23 cellular contexts compared by ENCODE assay signal in the genomic region with DNA sequence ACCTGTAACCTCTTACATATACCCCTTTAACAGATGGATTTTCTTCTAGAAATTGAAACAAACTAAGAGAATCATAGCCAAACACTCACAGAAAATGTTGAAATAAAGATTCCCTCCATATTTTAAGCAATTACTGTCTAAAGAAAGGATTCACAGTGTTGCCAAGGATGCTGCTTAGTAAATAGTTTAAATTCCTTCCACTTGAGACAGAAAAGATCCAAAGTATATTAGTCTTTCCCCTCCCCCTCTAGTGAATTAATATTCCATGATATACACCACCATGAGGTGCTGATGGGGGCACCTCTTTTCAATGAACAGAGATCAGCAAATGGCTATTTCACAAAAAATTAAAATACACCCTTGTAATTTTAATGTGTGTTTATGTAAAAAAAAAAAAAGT.
DNase-seq lines count a peak whose midpoint lies in the region; ATAC-seq and TF ChIP-seq lines count a peak whose summit lies in the region.
"Had no signal": no experiment of that assay in that cellular context is flagged by ENCODE, and none has a peak within 500 bp of the region (broad histone marks: within the 10 kb centered on the region; RNA-seq: fewer than 3 reads in every experiment).

No MANE protein-coding gene starts in this region.

- TF ChIP-seq CTCF in IMR-90 (conservative IDR thresholded peaks at IDR 0.05; ENCODE audit: low read depth, low read length) (peak; percentile 32), endodermal cell (conservative IDR thresholded peaks at IDR 0.05) (peak; percentile 47), neural cell (IDR thresholded peaks at IDR 0.05; ENCODE audit: poor library complexity, severe bottlenecking) (no peak)
- no peak for TF ChIP-seq CTCF in activated CD8-positive, alpha-beta T cell treated with anti-CD3 and anti-CD28 coated beads for 36 hours (IDR thresholded peaks at IDR 0.05)

- H3K9me2 ChIP-seq in neural cell (ENCODE audit: insufficient read depth, low read length): no peaks in the 10 kb centered on the region

- TF ChIP-seq POLR2A in IMR-90 (IDR thresholded peaks at IDR 0.05; ENCODE audit: low read depth, low read length): no peak

- H3K79me2 ChIP-seq in neural cell (replicated peaks; ENCODE audit: insufficient read depth, low read length): no peaks in the 10 kb centered on the region

- no peak overlapping the region for H4K8ac ChIP-seq in IMR-90 (ENCODE audit: low read depth in 2 of 2, low read length in 2 of 2)

- H2AFZ ChIP-seq in IMR-90 (replicated peaks; ENCODE audit: low read length, poor library complexity) (no peak overlapping the region), neural cell (ENCODE audit: low read depth, low read length) (no peak overlapping the region)

- no peak overlapping the region for H3K4ac ChIP-seq in IMR-90 (ENCODE audit: low read depth, low read length)

- H3K79me1 ChIP-seq in IMR-90 (ENCODE audit: low read depth in 1 of 2, low read length in 2 of 2): 0 out of 4 replicates have a peak, but pooled peaks cover 0 to 4% of the 10 kb centered on the region in 2 experiments

- H4K91ac ChIP-seq in IMR-90 (ENCODE audit: insufficient read depth, low read depth, low read length): no peak overlapping the region

- no peak overlapping the region for H3K4me3 Mint-ChIP-seq in endodermal cell
- no peak overlapping the region for H3K4me3 Mint-ChIP-seq in activated CD8-positive, alpha-beta T cell treated with anti-CD3 and anti-CD28 coated beads for 36 hours
- H3K4me3 Mint-ChIP-seq: activated naive CD8-positive, alpha-beta T cell; CD8-positive, alpha-beta T cell; T-helper 17 cell had no signal

- no peak overlapping the region for H2AK9ac ChIP-seq in IMR-90 (replicated peaks; ENCODE audit: low read depth, low read length, poor library complexity)

- H3K56ac ChIP-seq in IMR-90 (ENCODE audit: extremely low read depth, insufficient read depth, low read length): no peak overlapping the region

- H2BK5ac ChIP-seq in IMR-90 (ENCODE audit: low read depth, low read length, poor library complexity, severe bottlenecking): peak overlapping the region; percentile 27

- no peak overlapping the region for H3K4me2 ChIP-seq in IMR-90 (ENCODE audit: low read depth, low read length)
- H3K4me2 ChIP-seq in neural cell (ENCODE audit: low read length): peak overlapping the region; percentile 26

- no peak for TF ChIP-seq EP300 in neural cell (conservative IDR thresholded peaks at IDR 0.05; ENCODE audit: poor library complexity, severe bottlenecking)

- H4K20me1 ChIP-seq in IMR-90 (ENCODE audit: insufficient read depth, low read length): no peaks in the 10 kb centered on the region
- H4K20me1 ChIP-seq in neural cell (ENCODE audit: insufficient read depth): no peaks in the 10 kb centered on the region

- BruUV-seq in IMR-90 (replicated peaks; lab: Mats Ljungman, UMichigan): no TSS peak

- in situ Hi-C loops in IMR-90 (cut with MboI; ENCODE audit: low sequenced_read_pairs): no loop called here

- H3K27ac ChIP-seq in IMR-90 (ENCODE audit: insufficient read depth, low read length) (no peak overlapping the region), endodermal cell (ENCODE audit: low read depth, low read length) (peak overlapping the region; percentile 73), neural cell (ENCODE audit: low read length) (no peak overlapping the region)
- H3K27ac ChIP-seq: brain microvascular endothelial cell, gastroesophageal sphincter, uterus had no signal

- no peaks in the 10 kb centered on the region for H3F3A ChIP-seq in neural cell (ENCODE audit: insufficient read depth, low read length, poor library complexity, severe bottlenecking)

- no peaks in the 10 kb centered on the region for H3K36me3 Mint-ChIP-seq in endodermal cell (ENCODE audit: low read depth)
- no peaks in the 10 kb centered on the region for H3K36me3 Mint-ChIP-seq in activated CD8-positive, alpha-beta T cell treated with anti-CD3 and anti-CD28 coated beads for 36 hours (ENCODE audit: low read depth)
- H3K36me3 Mint-ChIP-seq: activated naive CD8-positive, alpha-beta T cell; CD8-positive, alpha-beta T cell had no signal

- H3K9ac ChIP-seq in IMR-90 (ENCODE audit: low read depth, low read length): no peak overlapping the region
- H3K9ac ChIP-seq in endodermal cell (ENCODE audit: extremely low read depth, low read length, poor library complexity, severe bottlenecking): no peak overlapping the region
- H3K9ac ChIP-seq in neural cell (ENCODE audit: low read length): no peak overlapping the region

- dilution Hi-C loops in IMR-90 (cut with HindIII; ENCODE audit: low sequenced_read_pairs, unreplicated experiment): no loop called here

- no peak overlapping the region for H3K23ac ChIP-seq in IMR-90 (ENCODE audit: low read depth, low read length)

- TF ChIP-seq RAD21 in IMR-90 (IDR thresholded peaks at IDR 0.05; ENCODE audit: low read length) (no peak), neural cell (conservative IDR thresholded peaks at IDR 0.05) (no peak)

- POLR2A ChIA-PET in IMR-90 (lab: Charles Lee; ENCODE audit: unreplicated experiment): interaction anchor here (0.6 kb wide), 2 partner anchors 115 to 427 kb away, joined by 3 to 4 read pairs; no protein-coding TSS in a partner anchor
- POLR2A ChIA-PET in activated CD8-positive, alpha-beta T cell treated with anti-CD3 and anti-CD28 coated beads for 36 hours (lab: Charles Lee): no interaction called here

- ATAC-seq in IMR-90 (ENCODE audit: low read depth): peak; percentile 68
- ATAC-seq in HG03342 (IDR thresholded peaks at IDR 0.05; ENCODE audit: unreplicated experiment): no peak
- no peak for ATAC-seq in activated CD8-positive, alpha-beta T cell treated with anti-CD3 and anti-CD28 coated beads for 36 hours
- ATAC-seq: CD8-positive, alpha-beta T cell; gastroesophageal sphincter; left cardiac atrium; Right ventricle myocardium inferior; T-helper 17 cell had no signal

- peak; percentile 3 for DNase-seq in AG08395 (ENCODE audit: low spot score)
- peak; percentile 30 for DNase-seq in IMR-90
- DNase-seq in endodermal cell: no peak
- DNase-seq in effector CD4-positive, alpha-beta T cell: no peak
- DNase-seq in activated CD8-positive, alpha-beta T cell treated with anti-CD3 and anti-CD28 coated beads for 36 hours: no peak
- no peak for DNase-seq in activated CD4-positive, alpha-beta T cell treated with anti-CD3 and anti-CD28 coated beads for 48 hours
- DNase-seq: activated CD8-positive, alpha-beta memory T cell treated with anti-CD3 and anti-CD28 coated beads for 24 hours; brain microvascular endothelial cell; CD8-positive, alpha-beta T cell; cortex of kidney; DMS79 treated with DMSO at 0.1 percent for 48 hours; KG1; left cardiac atrium; NCI-H2029 treated with DMSO at 0.1 percent for 48 hours; NCI-H524; stimulated activated CD4-positive, alpha-beta T cell treated with anti-CD3 and anti-CD28 coated beads, Interleukin-12 subunit alpha, Interleukin-12 subunit beta, amount 100 ng/mL, for 4 hours; T-helper 17 cell; uterus had no signal

- H2BK15ac ChIP-seq in IMR-90 (ENCODE audit: low read depth, low read length): no peak overlapping the region

- H3K4me3 ChIP-seq in IMR-90 (ENCODE audit: insufficient read depth, low read depth, low read length) (no peak overlapping the region), endodermal cell (ENCODE audit: low read length) (no peak overlapping the region), neural cell (ENCODE audit: low read length) (peak overlapping the region; percentile 43)
- H3K4me3 ChIP-seq: gastroesophageal sphincter, uterus had no signal

- H3K4me1 ChIP-seq in IMR-90 (ENCODE audit: control insufficient read depth, insufficient read depth, low read length) (peaks cover 6% of the 10 kb centered on the region), endodermal cell (ENCODE audit: control insufficient read depth, insufficient read depth, low read length) (peaks cover 8% of the 10 kb centered on the region)
- H3K4me1 ChIP-seq: gastroesophageal sphincter, uterus had no signal

- no peaks in the 10 kb centered on the region for H3K27me3 Mint-ChIP-seq in endodermal cell (ENCODE audit: insufficient read depth)
- no peaks in the 10 kb centered on the region for H3K27me3 Mint-ChIP-seq in activated CD8-positive, alpha-beta T cell treated with anti-CD3 and anti-CD28 coated beads for 36 hours
- H3K27me3 Mint-ChIP-seq: activated naive CD8-positive, alpha-beta T cell; T-helper 17 cell had no signal

- no peak overlapping the region for H2AK5ac ChIP-seq in IMR-90 (ENCODE audit: low read depth, low read length)

- H3K4me1 Mint-ChIP-seq in endodermal cell: peaks cover 30% of the 10 kb centered on the region
- no peaks in the 10 kb centered on the region for H3K4me1 Mint-ChIP-seq in activated CD8-positive, alpha-beta T cell treated with anti-CD3 and anti-CD28 coated beads for 36 hours (ENCODE audit: low read depth)
- H3K4me1 Mint-ChIP-seq: T-helper 17 cell had no signal

- H3K18ac ChIP-seq in IMR-90 (ENCODE audit: low read depth, low read length): no peak overlapping the region

- no peaks in the 10 kb centered on the region for H3K27me3 ChIP-seq in IMR-90 (ENCODE audit: control insufficient read depth, insufficient read depth, low read length)
- H3K27me3 ChIP-seq in endodermal cell (ENCODE audit: control insufficient read depth, insufficient read depth, low read length, poor library complexity, severe bottlenecking): no peaks in the 10 kb centered on the region
- H3K27me3 ChIP-seq in neural cell (ENCODE audit: insufficient read depth, low read depth, low read length): no peaks in the 10 kb centered on the region
- H3K27me3 ChIP-seq: brain microvascular endothelial cell, gastroesophageal sphincter, uterus had no signal

- H3K14ac ChIP-seq in IMR-90 (replicated peaks; ENCODE audit: low read depth, low read length): no peak overlapping the region

- CTCF ChIA-PET in IMR-90 (lab: Yijun Ruan, JAX): interaction anchor here (0.7 kb wide), 1 partner anchor 192 kb away, joined by 3 read pairs; no protein-coding TSS in a partner anchor
- CTCF ChIA-PET in activated CD8-positive, alpha-beta T cell treated with anti-CD3 and anti-CD28 coated beads for 36 hours (lab: Charles Lee): no interaction called here

- H3K9me1 ChIP-seq in IMR-90 (ENCODE audit: insufficient read depth, low read length): 0 out of 2 replicates have a peak, but pooled peaks cover 4% of the 10 kb centered on the region

- H2BK20ac ChIP-seq in IMR-90 (ENCODE audit: low read depth, low read length): no peak overlapping the region

- intact Hi-C loops in IMR-90 (cut with micrococcal nuclease): no loop called here
- intact Hi-C loops in activated CD8-positive, alpha-beta T cell treated with anti-CD3 and anti-CD28 coated beads for 36 hours (cut with micrococcal nuclease): no loop called here

- no peaks in the 10 kb centered on the region for H3K36me3 ChIP-seq in IMR-90 (ENCODE audit: control insufficient read depth, insufficient read depth, low read length)
- no peaks in the 10 kb centered on the region for H3K36me3 ChIP-seq in endodermal cell (ENCODE audit: control insufficient read depth, insufficient read depth, low read length)
- no peaks in the 10 kb centered on the region for H3K36me3 ChIP-seq in neural cell (ENCODE audit: insufficient read depth, low read length)
- H3K36me3 ChIP-seq: brain microvascular endothelial cell, gastroesophageal sphincter, uterus had no signal

- H3K27ac Mint-ChIP-seq in endodermal cell: no peak overlapping the region
- no peak overlapping the region for H3K27ac Mint-ChIP-seq in activated CD8-positive, alpha-beta T cell treated with anti-CD3 and anti-CD28 coated beads for 36 hours
- H3K27ac Mint-ChIP-seq: activated naive CD8-positive, alpha-beta T cell; CD8-positive, alpha-beta T cell; T-helper 17 cell had no signal

- no peaks in the 10 kb centered on the region for H3K9me3 Mint-ChIP-seq in endodermal cell
- peaks cover 2% of the 10 kb centered on the region for H3K9me3 Mint-ChIP-seq in activated CD8-positive, alpha-beta T cell treated with anti-CD3 and anti-CD28 coated beads for 36 hours
- H3K9me3 Mint-ChIP-seq: CD8-positive, alpha-beta T cell had no signal

- H2BK120ac ChIP-seq in IMR-90 (ENCODE audit: low read depth, low read length): no peak overlapping the region; the same call in 1 of the 2 replicates

- H4K5ac ChIP-seq in IMR-90 (ENCODE audit: low read depth, low read length): no peak overlapping the region

- H3K9me3 ChIP-seq in IMR-90 (ENCODE audit: control insufficient read depth, insufficient read depth, low read length) (no peaks in the 10 kb centered on the region), endodermal cell (ENCODE audit: control insufficient read depth, low read length) (no peaks in the 10 kb centered on the region), neural cell (ENCODE audit: low read length) (no peaks in the 10 kb centered on the region)
- H3K9me3 ChIP-seq: gastroesophageal sphincter, uterus had no signal

Comparison
In these comparisons a context has a peak if more than half of its experiments do, and no peak if none do; other contexts are left out.
1. DNase-seq: peak in AG08395 (single experiment) and IMR-90 (single experiment); none in endodermal cell (single experiment), effector CD4-positive, alpha-beta T cell (single experiment), activated CD8-positive, alpha-beta T cell treated with anti-CD3 and anti-CD28 coated beads for 36 hours (single experiment) and activated CD4-positive, alpha-beta T cell treated with anti-CD3 and anti-CD28 coated beads for 48 hours (single experiment).
2. CTCF ChIP-seq: peak in IMR-90 (single experiment) and endodermal cell (single experiment); none in neural cell (single experiment) and activated CD8-positive, alpha-beta T cell treated with anti-CD3 and anti-CD28 coated beads for 36 hours (single experiment).